ENCODE assay signal across 7 cellular contexts in genomic region chr11:2929511-2929879, GRCh38. TPM values are rescaled to one million over a fixed set of nuclear protein-coding genes. Genes with fewer than 3 reads are reported as not detected.
DNase-seq lines count a peak whose midpoint lies in the region; TF ChIP-seq lines count a peak whose summit lies in the region.

No MANE protein-coding gene starts in this region.

- H3K56ac ChIP-seq in H9 (ENCODE audit: insufficient read length, low read depth, low read length) = no peak overlapping the region

- H3T11ph ChIP-seq in H9 (ENCODE audit: low read length) = no peak overlapping the region

- no peak overlapping the region for H2BK15ac ChIP-seq in H9 (ENCODE audit: low read depth, low read length)

- no peak for TF ChIP-seq CTCF in H9 (conservative IDR thresholded peaks at IDR 0.05)
- no peak for TF ChIP-seq CTCF in vagina (IDR thresholded peaks at IDR 0.05)

- H3K4ac ChIP-seq in H9 (ENCODE audit: low read depth, low read length) = no peak overlapping the region

- no peak for TF ChIP-seq POLR2A in vagina (IDR thresholded peaks at IDR 0.05)

- H3K27ac Mint-ChIP-seq in H9 = no peak overlapping the region
- no peak overlapping the region for H3K27ac Mint-ChIP-seq in T-helper 2 cell treated with Interferon-gamma antibody and Interleukin-4, amounts not matched to agents 5 μg/mL and 100 μg/mL, for 36 hours

- H3K4me3 ChIP-seq in duodenal mucosa (ENCODE audit: low read depth in 1 of 2, low read length in 2 of 2) (peak overlapping the region; percentile 67 to 80), mucosa of rectum (ENCODE audit: low read length in 2 of 2) (peak overlapping the region; percentile 70 to 78), vagina (peak overlapping the region; percentile 56 to 59)

- H3K14ac ChIP-seq in H9 (ENCODE audit: insufficient read depth, low read length) = peak overlapping the region; percentile 31; the same call in 1 of the 2 replicates

- H4K20me1 ChIP-seq in H9 (ENCODE audit: control insufficient read depth, insufficient read depth, insufficient read length) = no peaks in the 10 kb centered on the region

- H2AFZ ChIP-seq in H9 (ENCODE audit: low read length) = no peak overlapping the region

- H2AK5ac ChIP-seq in H9 (ENCODE audit: insufficient read length, low read length) = no peak overlapping the region

- H3K23ac ChIP-seq in H9 (ENCODE audit: insufficient read length, low read depth, low read length) = no peak overlapping the region

- H3K27me3 ChIP-seq in H9 (ENCODE audit: insufficient read depth, low read length) = peaks cover 18% of the 10 kb centered on the region; the same call in 1 of the 2 replicates
- no peaks in the 10 kb centered on the region for H3K27me3 ChIP-seq in duodenal mucosa (ENCODE audit: control insufficient read depth in 1 of 2, insufficient read depth in 2 of 2, low read length in 2 of 2)
- H3K27me3 ChIP-seq in mucosa of rectum (ENCODE audit: control insufficient read depth in 2 of 2, insufficient read depth in 2 of 2, low read length in 2 of 2) = peaks cover 0 to 2% of the 10 kb centered on the region in 2 donors
- no peaks in the 10 kb centered on the region for H3K27me3 ChIP-seq in vagina

- H3K36me3 ChIP-seq in duodenal mucosa (ENCODE audit: control insufficient read depth in 1 of 2, insufficient read depth in 2 of 2, low read length in 2 of 2) (no peaks in the 10 kb centered on the region), mucosa of rectum (ENCODE audit: control insufficient read depth in 2 of 2, insufficient read depth in 2 of 2, low read length in 2 of 2) (no peaks in the 10 kb centered on the region), vagina (no peaks in the 10 kb centered on the region)

- no peaks in the 10 kb centered on the region for H3K4me1 ChIP-seq in H9 (ENCODE audit: insufficient read depth, low read length)
- H3K4me1 ChIP-seq in duodenal mucosa (ENCODE audit: control insufficient read depth in 1 of 2, insufficient read depth in 2 of 2, low read length in 2 of 2) = peaks cover 32 to 45% of the 10 kb centered on the region in 2 donors
- H3K4me1 ChIP-seq in mucosa of rectum (ENCODE audit: control insufficient read depth in 2 of 2, insufficient read depth in 2 of 2, low read length in 2 of 2) = peaks cover 30 to 45% of the 10 kb centered on the region in 2 donors
- H3K4me1 ChIP-seq in vagina = peaks cover 47% of the 10 kb centered on the region

- no peak overlapping the region for H4K8ac ChIP-seq in H9 (replicated peaks; ENCODE audit: insufficient read length, low read depth, low read length)

- no peak overlapping the region for H4K5ac ChIP-seq in H9 (ENCODE audit: insufficient read length, low read depth, low read length)

- DNase-seq in H9 = no peak
- DNase-seq in T-helper 2 cell treated with Interferon-gamma antibody and Interleukin-4, amounts not matched to agents 5 μg/mL and 100 μg/mL, for 36 hours (ENCODE audit: low spot score) = peak; percentile 84
- no peak for DNase-seq in vagina (ENCODE audit: extremely low spot score in 2 of 2)
- DNase-seq in SKM-1 (lab: John Stamatoyannopoulos, UW; ENCODE audit: unreplicated experiment) = no peak
- no peak for DNase-seq in NK-92 (lab: John Stamatoyannopoulos, UW; ENCODE audit: unreplicated experiment)

- no peak overlapping the region for H2BK20ac ChIP-seq in H9 (ENCODE audit: low read depth, low read length, poor library complexity, severe bottlenecking)

- peaks cover 37% of the 10 kb centered on the region for H3K27me3 Mint-ChIP-seq in H9 (ENCODE audit: low read depth)
- peaks cover 21% of the 10 kb centered on the region for H3K27me3 Mint-ChIP-seq in T-helper 2 cell treated with Interferon-gamma antibody and Interleukin-4, amounts not matched to agents 5 μg/mL and 100 μg/mL, for 36 hours (ENCODE audit: low read depth)

- H3K79me1 ChIP-seq in H9 (ENCODE audit: insufficient read depth, low read depth, low read length, poor library complexity, severe bottlenecking) = no peaks in the 10 kb centered on the region

- no peak overlapping the region for H2BK5ac ChIP-seq in H9 (ENCODE audit: insufficient read length, low read length)

- H3K4me3 Mint-ChIP-seq in H9 = peak overlapping the region in 1 of 2 experiments; percentile 79; a peak in 1 of 5 replicates
- peak overlapping the region; percentile 79 for H3K4me3 Mint-ChIP-seq in T-helper 2 cell treated with Interferon-gamma antibody and Interleukin-4, amounts not matched to agents 5 μg/mL and 100 μg/mL, for 36 hours

- H3K4me1 Mint-ChIP-seq in H9 = peaks cover 6 to 8% of the 10 kb centered on the region in 2 experiments
- H3K4me1 Mint-ChIP-seq in T-helper 2 cell treated with Interferon-gamma antibody and Interleukin-4, amounts not matched to agents 5 μg/mL and 100 μg/mL, for 36 hours (ENCODE audit: low read depth) = peaks cover 25% of the 10 kb centered on the region

- no peak overlapping the region for H3K9ac ChIP-seq in H9 (ENCODE audit: extremely low read depth, insufficient read length, low read length)
- peak overlapping the region; percentile 76 to 89 for H3K9ac ChIP-seq in duodenal mucosa (ENCODE audit: low read depth in 1 of 2, low read length in 2 of 2)
- H3K9ac ChIP-seq in mucosa of rectum (ENCODE audit: low read depth in 1 of 2, low read length in 2 of 2) = peak overlapping the region; percentile 78 to 79

- peaks cover 10% of the 10 kb centered on the region for H3K23me2 ChIP-seq in H9 (ENCODE audit: insufficient read length, low read depth, low read length, poor library complexity, severe bottlenecking)

- peaks cover 0 to 5% (median 0%) of the 10 kb centered on the region in 3 experiments; a peak in 1 of 7 replicates for H3K36me3 Mint-ChIP-seq in H9 (ENCODE audit: insufficient read depth in 1 of 3, low read depth in 3 of 3)
- H3K36me3 Mint-ChIP-seq in T-helper 2 cell treated with Interferon-gamma antibody and Interleukin-4, amounts not matched to agents 5 μg/mL and 100 μg/mL, for 36 hours (ENCODE audit: low read depth) = no peaks in the 10 kb centered on the region

- H3K9me3 ChIP-seq in H9 (ENCODE audit: control insufficient read depth, low read depth, low read length) (no peaks in the 10 kb centered on the region), duodenal mucosa (ENCODE audit: control insufficient read depth in 1 of 2, low read length in 2 of 2) (no peaks in the 10 kb centered on the region), mucosa of rectum (ENCODE audit: control insufficient read depth in 2 of 2, low read length in 2 of 2) (no peaks in the 10 kb centered on the region), vagina (no peaks in the 10 kb centered on the region)

- no peak overlapping the region for H2BK12ac ChIP-seq in H9 (ENCODE audit: insufficient read length, low read depth, low read length)

- no peak overlapping the region for H2BK120ac ChIP-seq in H9 (ENCODE audit: low read depth, low read length, poor library complexity, severe bottlenecking)

- no peaks in the 10 kb centered on the region for H3K79me2 ChIP-seq in H9 (ENCODE audit: insufficient read depth, low read length)

- intact Hi-C loops in vagina (cut with DNase I) = no loop called here

- no peak overlapping the region for H3K27ac ChIP-seq in H9 (ENCODE audit: insufficient read length, low read depth, low read length)
- H3K27ac ChIP-seq in duodenal mucosa (ENCODE audit: low read depth, low read length) = peak overlapping the region; percentile 92
- H3K27ac ChIP-seq in mucosa of rectum (ENCODE audit: low read depth in 2 of 2, low read length in 2 of 2) = peak overlapping the region; percentile 90 to 96
- peak overlapping the region; percentile 78 for H3K27ac ChIP-seq in vagina

- WGBS in H9 (ENCODE audit: extremely low coverage, insufficient read length, low lambda C conversion rate) = no CpG with 5 or more reads among the region's 46 CpGs

- no peak overlapping the region for H4K91ac ChIP-seq in H9 (ENCODE audit: insufficient read length, low read depth, low read length)

- peaks cover 0 to 2% of the 10 kb centered on the region in 2 experiments; a peak in 3 of 5 replicates for H3K9me3 Mint-ChIP-seq in H9
- no peaks in the 10 kb centered on the region for H3K9me3 Mint-ChIP-seq in T-helper 2 cell treated with Interferon-gamma antibody and Interleukin-4, amounts not matched to agents 5 μg/mL and 100 μg/mL, for 36 hours

- peak overlapping the region; percentile 79 for H3K4me2 ChIP-seq in H9 (ENCODE audit: insufficient read depth, insufficient read length, low read length)

- H3K18ac ChIP-seq in H9 (ENCODE audit: insufficient read length, low read depth, low read length) = no peak overlapping the region

RNA-seq across cellular contexts. Expression of gene PHLDA2, which starts 0.3 kb away (rescaled TPM):
- total RNA-seq in H9 (2021) = 41.5 and 42.8 TPM in 2 replicates
- total RNA-seq in vagina = 43.5 TPM

RNA-seq across cellular contexts. Expression of gene CDKN1C, which starts 43.9 kb away (rescaled TPM):
- total RNA-seq in H9 (2021) = 15.4 and 17.8 TPM in 2 replicates
- 67.3 TPM for total RNA-seq in vagina
